ENCODE assay signal across 1 cellular context in genomic region chr5:33992864-33993263, GRCh38.
TF ChIP-seq lines count a peak whose summit lies in the region.

No MANE protein-coding gene starts in this region.

TF ChIP-seq in H1, 55 proteins besides CTCF, POLR2A, EP300 and RAD21:
- TF ChIP-seq SIRT6 (IDR thresholded peaks at IDR 0.05; ENCODE audit: low read length): no peak
- TF ChIP-seq NANOG (IDR thresholded peaks at IDR 0.05; ENCODE audit: insufficient read depth, low read depth, low read length, poor library complexity, severe bottlenecking): no peak
- TF ChIP-seq SIX5 (IDR thresholded peaks at IDR 0.05; ENCODE audit: low read depth, low read length): no peak
- no peak for TF ChIP-seq POU5F1 (IDR thresholded peaks at IDR 0.05; ENCODE audit: low read depth, low read length)
- TF ChIP-seq CREB1 (IDR thresholded peaks at IDR 0.05): no peak
- no peak for TF ChIP-seq FOSL1 (IDR thresholded peaks at IDR 0.05; ENCODE audit: insufficient read depth, low read depth, low read length)
- TF ChIP-seq SRF (IDR thresholded peaks at IDR 0.05; ENCODE audit: low read depth, low read length): no peak
- no peak for TF ChIP-seq GABPA (IDR thresholded peaks at IDR 0.05; ENCODE audit: borderline replicate concordance, insufficient read depth, low read length)
- TF ChIP-seq USF2 (IDR thresholded peaks at IDR 0.05; ENCODE audit: low read length): no peak
- no peak for TF ChIP-seq PHF8 (conservative IDR thresholded peaks at IDR 0.05; ENCODE audit: low read depth, low read length)
- no peak for TF ChIP-seq CHD2 (IDR thresholded peaks at IDR 0.05; ENCODE audit: low read length)
- TF ChIP-seq TCF12 (IDR thresholded peaks at IDR 0.05; ENCODE audit: low read depth, low read length): no peak
- TF ChIP-seq CBX8 (IDR thresholded peaks at IDR 0.05; ENCODE audit: borderline replicate concordance, low read depth, low read length): no peak
- no peak for TF ChIP-seq POLR2AphosphoS5 (IDR thresholded peaks at IDR 0.05; ENCODE audit: low read depth, low read length)
- TF ChIP-seq TAF1 (IDR thresholded peaks at IDR 0.05; ENCODE audit: low read depth, low read length): no peak
- TF ChIP-seq CEBPB (IDR thresholded peaks at IDR 0.05; ENCODE audit: low read depth, low read length): no peak
- TF ChIP-seq ASH2L (IDR thresholded peaks at IDR 0.05; ENCODE audit: low read length): no peak
- TF ChIP-seq BCL11A (IDR thresholded peaks at IDR 0.05; ENCODE audit: low read depth in 2 of 2, low read length in 2 of 2): no peak
- TF ChIP-seq SUZ12 (IDR thresholded peaks at IDR 0.05; ENCODE audit: low read length): no peak
- no peak for TF ChIP-seq SAP30 (IDR thresholded peaks at IDR 0.05; ENCODE audit: insufficient read depth, insufficient replicate concordance, low read length)
